ENCODE assay signal across 10 cellular contexts in the genomic region with DNA sequence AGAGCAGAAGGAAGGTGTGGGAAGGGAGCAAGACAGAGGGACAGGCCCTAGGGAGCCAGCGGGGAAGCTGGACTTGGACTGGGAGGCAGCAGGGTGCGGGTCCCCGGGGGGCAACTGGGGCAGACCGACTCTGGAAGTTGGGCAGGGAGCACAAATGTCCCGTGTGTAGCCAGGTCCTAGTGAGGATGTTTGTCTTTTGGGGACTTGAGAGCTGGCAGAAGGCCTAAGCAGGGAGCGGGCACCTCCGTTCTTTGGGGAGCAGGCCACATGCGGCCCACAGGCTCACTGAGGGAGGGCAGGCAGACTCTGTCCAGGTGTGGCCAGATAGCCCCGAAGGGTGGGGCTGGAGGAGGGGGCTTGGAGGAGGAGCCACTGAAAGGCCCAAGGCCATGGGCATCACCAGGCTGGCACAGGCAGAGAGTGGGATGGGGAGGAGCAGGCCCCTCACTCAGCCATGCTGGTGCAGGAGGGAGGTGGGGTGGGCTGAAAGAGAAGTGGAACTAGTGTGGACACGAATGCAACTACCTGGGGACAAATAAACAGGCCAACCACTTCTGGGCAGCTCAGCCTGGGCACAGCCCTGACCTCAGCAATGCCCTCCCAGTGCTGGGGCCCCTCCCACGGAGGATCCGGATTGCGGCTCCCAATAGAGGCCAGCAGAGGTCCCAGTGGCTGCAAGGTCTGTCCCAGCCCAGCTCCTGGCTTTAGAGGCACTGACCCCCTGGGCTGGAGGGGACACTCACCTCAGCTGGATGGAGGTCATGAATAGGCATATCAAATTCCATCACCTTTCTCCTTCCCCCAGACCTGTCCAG. TPM values are rescaled to one million over a fixed set of nuclear protein-coding genes. Genes with fewer than 3 reads are reported as not detected.
DNase-seq lines count a peak whose midpoint lies in the region; ATAC-seq and TF ChIP-seq lines count a peak whose summit lies in the region.
"Had no signal": no experiment of that assay in that cellular context is flagged by ENCODE, and none has a peak within 500 bp of the region (broad histone marks: within the 10 kb centered on the region; RNA-seq: fewer than 3 reads in every experiment).

No MANE protein-coding gene starts in this region.

- H3K4me1 Mint-ChIP-seq in CD4-positive, alpha-beta T cell (ENCODE audit: low read depth) = peaks cover 21% of the 10 kb centered on the region

- 66 to 80% (median 72%) methylated on average over 13 of the region's 13 CpGs for WGBS in heart left ventricle, 4 donors
- 54% methylated on average over 13 of the region's 13 CpGs for WGBS in prostate gland

- H3K27me3 ChIP-seq in CD4-positive, alpha-beta T cell (ENCODE audit: control insufficient read depth, insufficient read depth, low read length) = peaks cover 41% of the 10 kb centered on the region
- peaks cover 0 to 29% (median 0%) of the 10 kb centered on the region in 9 donors for H3K27me3 ChIP-seq in heart left ventricle
- no peaks in the 10 kb centered on the region for H3K27me3 ChIP-seq in prostate gland (replicated peaks; ENCODE audit: insufficient read depth)
- no peaks in the 10 kb centered on the region for H3K27me3 ChIP-seq in SJCRH30

- CTCF ChIA-PET in CD4-positive, alpha-beta T cell (lab: Charles Lee) = interaction anchor here (0.6 kb wide), 1 partner anchor 21 kb away, joined by 3 read pairs; no protein-coding TSS in a partner anchor

- H3K9ac ChIP-seq in SK-N-MC (ENCODE audit: insufficient read length) = peak overlapping the region; percentile 65

- H3K36me3 Mint-ChIP-seq in CD4-positive, alpha-beta T cell (ENCODE audit: low read depth) = peaks cover 22% of the 10 kb centered on the region

- no peaks in the 10 kb centered on the region for H3K9me3 ChIP-seq in CD4-positive, alpha-beta T cell (ENCODE audit: control insufficient read depth, low read length)
- H3K9me3 ChIP-seq in SK-N-MC (ENCODE audit: low read depth, low read length) = no peaks in the 10 kb centered on the region
- no peaks in the 10 kb centered on the region for H3K9me3 ChIP-seq in heart left ventricle
- H3K9me3 ChIP-seq in prostate gland = no peaks in the 10 kb centered on the region
- no peaks in the 10 kb centered on the region for H3K9me3 ChIP-seq in SJCRH30 (replicated peaks)

- no peak for ATAC-seq in CD4-positive, alpha-beta T cell (ENCODE audit: poor library complexity)
- ATAC-seq in heart left ventricle (peak in 2 of 4 donors; percentile 40 to 45), HG03442 (IDR thresholded peaks at IDR 0.05; ENCODE audit: unreplicated experiment) (no peak), HG03175 (IDR thresholded peaks at IDR 0.05; ENCODE audit: unreplicated experiment) (no peak)
- ATAC-seq: activated T-helper 17 cell treated with anti-CD3 and anti-CD28 coated beads, Interleukin-2, amount 50 U/mL, for 72 hours had no signal

- H3K27me3 Mint-ChIP-seq in CD4-positive, alpha-beta T cell = peaks cover 39% of the 10 kb centered on the region

- no peak for DNase-seq in CD4-positive, alpha-beta T cell
- DNase-seq in SK-N-MC (ENCODE audit: low read depth, low spot score) (no peak), heart left ventricle (peak in 2 of 5 donors; percentile 47 to 55), prostate gland (ENCODE audit: low spot score) (no peak), SJCRH30 (no peak), H4 (ENCODE audit: low spot score) (no peak)

- H3K27ac ChIP-seq in CD4-positive, alpha-beta T cell (ENCODE audit: low read depth, low read length) = no peak overlapping the region
- H3K27ac ChIP-seq in SK-N-MC = no peak overlapping the region
- H3K27ac ChIP-seq in heart left ventricle = peak overlapping the region in 9 of 12 donors; percentile 58 to 93 (median 87)
- peak overlapping the region; percentile 79 to 82 for H3K27ac ChIP-seq in prostate gland
- H3K27ac ChIP-seq in SJCRH30 = no peak overlapping the region

- no peaks in the 10 kb centered on the region for H3K9me3 Mint-ChIP-seq in CD4-positive, alpha-beta T cell
- H3K9me3 Mint-ChIP-seq: activated T-helper 17 cell treated with anti-CD3 and anti-CD28 coated beads, Interleukin-2, amount 50 U/mL, for 72 hours; stimulated activated naive CD8-positive, alpha-beta T cell treated with anti-CD3 and anti-CD28 coated beads, Interleukin-15, Interleukin-2, amounts not matched to agents 100 ng/mL and 50 ng/mL, for 24 hours had no signal

- intact Hi-C loops in CD4-positive, alpha-beta T cell (cut with DNase I, micrococcal nuclease) = no loop called here
- intact Hi-C loops in heart left ventricle (cut with DNase I) = no loop called here
- intact Hi-C loops in prostate gland (cut with DNase I) = loop anchor here (5.0 to 10.0 kb wide), 2 partner anchors 58 to 116 kb away; a partner anchor contains a TSS

- peak overlapping the region; percentile 46 for H3K4me3 Mint-ChIP-seq in CD4-positive, alpha-beta T cell
- H3K4me3 Mint-ChIP-seq: activated T-helper 17 cell treated with anti-CD3 and anti-CD28 coated beads, Interleukin-2, amount 50 U/mL, for 72 hours; stimulated activated naive CD8-positive, alpha-beta T cell treated with anti-CD3 and anti-CD28 coated beads, Interleukin-15, Interleukin-2, amounts not matched to agents 100 ng/mL and 50 ng/mL, for 24 hours had no signal

- peak overlapping the region; percentile 82 for H3K4me3 ChIP-seq in SK-N-MC
- H3K4me3 ChIP-seq in heart left ventricle = peak overlapping the region in 10 of 12 donors; percentile 56 to 85 (median 72)
- H3K4me3 ChIP-seq in prostate gland = peak overlapping the region; percentile 41 to 55
- no peak overlapping the region; the same call in 1 of the 2 replicates for H3K4me3 ChIP-seq in SJCRH30

- no peak overlapping the region for H3K27ac Mint-ChIP-seq in CD4-positive, alpha-beta T cell
- H3K27ac Mint-ChIP-seq: activated T-helper 17 cell treated with anti-CD3 and anti-CD28 coated beads, Interleukin-2, amount 50 U/mL, for 72 hours; stimulated activated naive CD8-positive, alpha-beta T cell treated with anti-CD3 and anti-CD28 coated beads, Interleukin-15, Interleukin-2, amounts not matched to agents 100 ng/mL and 50 ng/mL, for 24 hours had no signal

- H3K36me3 ChIP-seq in SK-N-MC (ENCODE audit: insufficient read depth, low read length) (0 out of 2 replicates have a peak, but pooled peaks cover 2% of the 10 kb centered on the region), heart left ventricle (peaks cover 0 to 18% (median 10%) of the 10 kb centered on the region in 9 donors), prostate gland (no peaks in the 10 kb centered on the region), SJCRH30 (no peaks in the 10 kb centered on the region)

- POLR2A ChIA-PET in CD4-positive, alpha-beta T cell (lab: Charles Lee) = interaction anchor here (1.2 kb wide), 1 partner anchor 25 kb away, joined by 5 read pairs; no protein-coding TSS in a partner anchor

- TF ChIP-seq CTCF in CD4-positive, alpha-beta T cell (IDR thresholded peaks at IDR 0.05) = no peak
- TF ChIP-seq CTCF in heart left ventricle (IDR thresholded peaks at IDR 0.05) (peak in 8 of 12 donors; percentile 7 to 44 (median 23)), prostate gland (IDR thresholded peaks at IDR 0.05) (no peak)

- peaks cover 0 to 42% (median 24%) of the 10 kb centered on the region in 12 donors for H3K4me1 ChIP-seq in heart left ventricle
- H3K4me1 ChIP-seq in prostate gland (replicated peaks) = peaks cover 6% of the 10 kb centered on the region
- H3K4me1 ChIP-seq in SJCRH30 = no peaks in the 10 kb centered on the region; the same call in 1 of the 2 replicates

- TF ChIP-seq POLR2A in heart left ventricle (IDR thresholded peaks at IDR 0.05) (no peak), prostate gland (IDR thresholded peaks at IDR 0.05) (no peak)

RNA-seq across cellular contexts. Expression of a gene that starts 1.3 kb away (rescaled TPM):
- total RNA-seq in CD4-positive, alpha-beta T cell = 1 to 10 TPM; 2.5 to 3.1 TPM
- total RNA-seq in heart left ventricle (10 to 100 TPM in 1 of 9 donors, 1 to 10 TPM in 8; 2.4 to 10.1 (median 3.1) TPM), prostate gland (10 to 100 TPM; 12.8 to 28.6 TPM)
- polyA plus RNA-seq in heart left ventricle = 1 to 10 TPM; 1.5 to 2.7 TPM
- total RNA-seq in SJCRH30 (2014; rRNA removed; shearing (Covaris generic)) = 10.6 and 12.9 TPM in 2 replicates
- total RNA-seq in H4 (2014; rRNA removed; shearing (Covaris generic)) = 7.7 TPM in 2 replicates

RNA-seq across cellular contexts. Expression of a gene that starts 44.9 kb away (rescaled TPM):
- 1 to 10 TPM; 1.7 to 2.3 TPM for total RNA-seq in CD4-positive, alpha-beta T cell
- total RNA-seq in heart left ventricle (1 to 10 TPM; 3.8 to 6.5 (median 4.8) TPM), prostate gland (10 to 100 TPM; 17.0 to 41.6 TPM)
- 1 to 10 TPM; 2.1 to 2.5 TPM for polyA plus RNA-seq in heart left ventricle
- total RNA-seq in SJCRH30 (2014; rRNA removed; shearing (Covaris generic)) = 22.7 and 24.3 TPM in 2 replicates
- total RNA-seq in H4 (2014; rRNA removed; shearing (Covaris generic)) = 6.1 and 19.5 TPM in 2 replicates

RNA-seq across cellular contexts. Expression of a gene that starts 56.7 kb away (rescaled TPM):
- 10 to 100 TPM; 24.1 to 27.7 TPM for total RNA-seq in CD4-positive, alpha-beta T cell
- total RNA-seq in heart left ventricle = 10 to 100 TPM; 10.2 to 23.6 (median 17.1) TPM
- 10 to 100 TPM; 11.3 to 14.3 TPM for polyA plus RNA-seq in heart left ventricle
- total RNA-seq in prostate gland = 10 to 100 TPM; 45.1 to 51.3 TPM
- total RNA-seq in SJCRH30 (2014; rRNA removed; shearing (Covaris generic)) = 12.2 and 12.7 TPM in 2 replicates
- total RNA-seq in H4 (2014; rRNA removed; shearing (Covaris generic)) = 8.6 and 13.7 TPM in 2 replicates

Comparison
In these comparisons a context has a peak if more than half of its experiments do, and no peak if none do; other contexts are left out.
1. H3K27ac ChIP-seq: peak in heart left ventricle (9 of 12) and prostate gland (2 of 2); none in CD4-positive, alpha-beta T cell (single experiment), SK-N-MC (single experiment) and SJCRH30 (single experiment).
2. CTCF ChIP-seq: peak in heart left ventricle (8 of 12); none in CD4-positive, alpha-beta T cell (single experiment) and prostate gland (0 of 4).